15 cellular contexts compared by ENCODE assay signal in genomic region chr19:35162471-35163326, GRCh38. TPM values are rescaled to one million over a fixed set of nuclear protein-coding genes. Genes with fewer than 3 reads are reported as not detected.
A peak's percentile ranks its signal among the peaks of the same experiment; 100 is the strongest.
DNase-seq lines count a peak whose midpoint lies in the region; ATAC-seq and TF ChIP-seq lines count a peak whose summit lies in the region.
"Had no signal": no experiment of that assay in that cellular context is flagged by ENCODE, and none has a peak within 500 bp of the region (broad histone marks: within the 10 kb centered on the region; RNA-seq: fewer than 3 reads in every experiment).

No MANE protein-coding gene starts in this region.

- intact Hi-C loops in activated CD4-positive, alpha-beta memory T cell treated with anti-CD3 and anti-CD28 coated beads for 36 hours (cut with micrococcal nuclease) = no loop called here
- intact Hi-C loops in PC-9 (cut with micrococcal nuclease; ENCODE audit: unreplicated experiment) = no loop called here
- intact Hi-C loops in ascending aorta (cut with DNase I) = no loop called here

- H3K9me2 ChIP-seq in PC-9 (ENCODE audit: insufficient read depth) = no peaks in the 10 kb centered on the region

- H3F3A ChIP-seq in PC-9 (ENCODE audit: insufficient read depth, low read depth) = peaks cover 94% of the 10 kb centered on the region

- peaks cover 61% of the 10 kb centered on the region for H3K4me1 Mint-ChIP-seq in activated CD4-positive, alpha-beta memory T cell treated with anti-CD3 and anti-CD28 coated beads for 36 hours (ENCODE audit: low read depth)
- H3K4me1 Mint-ChIP-seq in activated CD4-positive, alpha-beta memory T cell treated with anti-CD3 and anti-CD28 coated beads, Interleukin-2, amount 10 ng/mL, durations not matched to agents 7 days and 5 days = peaks cover 65% of the 10 kb centered on the region
- H3K4me1 Mint-ChIP-seq in central memory CD8-positive, alpha-beta T cell = peaks cover 32% of the 10 kb centered on the region
- peaks cover 17% of the 10 kb centered on the region for H3K4me1 Mint-ChIP-seq in osteocyte (ENCODE audit: unreplicated experiment)
- H3K4me1 Mint-ChIP-seq in nephron progenitor cell = no peaks in the 10 kb centered on the region

- H3K9me3 Mint-ChIP-seq in activated CD4-positive, alpha-beta memory T cell treated with anti-CD3 and anti-CD28 coated beads for 36 hours = peaks cover 44% of the 10 kb centered on the region
- peaks cover 44% of the 10 kb centered on the region for H3K9me3 Mint-ChIP-seq in activated CD4-positive, alpha-beta memory T cell treated with anti-CD3 and anti-CD28 coated beads, Interleukin-2, amount 10 ng/mL, durations not matched to agents 7 days and 5 days
- H3K9me3 Mint-ChIP-seq in central memory CD8-positive, alpha-beta T cell = no peaks in the 10 kb centered on the region
- H3K9me3 Mint-ChIP-seq in osteocyte (ENCODE audit: unreplicated experiment) (peaks cover 12% of the 10 kb centered on the region), nephron progenitor cell (peaks cover 39% of the 10 kb centered on the region)

- H3K9me3 ChIP-seq in PC-9 (ENCODE audit: insufficient read depth, low read depth) (peaks cover 15% of the 10 kb centered on the region; the same call in 1 of the 2 replicates), ascending aorta (peaks cover 0 to 28% of the 10 kb centered on the region in 2 donors), neuronal stem cell (replicated peaks in 1 of 2; ENCODE audit: control insufficient read depth in 2 of 2, insufficient read depth in 1 of 2, low read depth in 1 of 2, low read length in 2 of 2) (peaks cover 4 to 20% of the 10 kb centered on the region in 2 donors)
- H3K9me3 ChIP-seq: colonic mucosa had no signal

- DNase-seq in activated CD4-positive, alpha-beta memory T cell treated with anti-CD3 and anti-CD28 coated beads for 36 hours = no peak
- no peak for DNase-seq in activated CD4-positive, alpha-beta memory T cell treated with anti-CD3 and anti-CD28 coated beads, Interleukin-2, amount 10 ng/mL, durations not matched to agents 7 days and 5 days
- DNase-seq in PC-9 (peak; percentile 74 to 98), osteocyte (ENCODE audit: extremely low spot score, unreplicated experiment) (no peak), nephron progenitor cell (no peak), ascending aorta (ENCODE audit: low spot score in 2 of 2) (no peak), neuronal stem cell (ENCODE audit: low spot score) (no peak)
- no peak for DNase-seq in central memory CD8-positive, alpha-beta T cell (ENCODE audit: low spot score in 2 of 2)
- DNase-seq: activated T-cell treated with anti-CD3 and anti-CD28 coated beads, Interleukin-2, amount 50 U/mL, for 4 hours; colonic mucosa; MV-4-11; NCI-H526; SHP77 had no signal

- H3K9ac ChIP-seq in neuronal stem cell (ENCODE audit: low read depth, low read length, poor library complexity) = no peak overlapping the region

- H3K23ac ChIP-seq in neuronal stem cell (ENCODE audit: low read depth, low read length, poor library complexity) = no peak overlapping the region

- no peak overlapping the region for H2BK15ac ChIP-seq in neuronal stem cell (ENCODE audit: low read length)

- H3K27me3 ChIP-seq in PC-9 (ENCODE audit: insufficient read depth, low read depth) (no peaks in the 10 kb centered on the region), ascending aorta (no peaks in the 10 kb centered on the region), neuronal stem cell (ENCODE audit: control insufficient read depth in 3 of 3, insufficient read depth in 3 of 3, low read depth in 1 of 3, low read length in 3 of 3) (peaks cover 0 to 7% (median 0%) of the 10 kb centered on the region in 3 experiments)
- H3K27me3 ChIP-seq: colonic mucosa had no signal

- POLR2A ChIA-PET in activated CD4-positive, alpha-beta memory T cell treated with anti-CD3 and anti-CD28 coated beads for 36 hours (lab: Charles Lee) = interaction anchor here (1.1 to 5.2 kb wide), 2 partner anchors 9 to 72 kb away, joined by 3 to 15 read pairs; no protein-coding TSS in a partner anchor
- POLR2A ChIA-PET in activated CD4-positive, alpha-beta memory T cell treated with anti-CD3 and anti-CD28 coated beads, Interleukin-2, amount 10 ng/mL, durations not matched to agents 7 days and 5 days (lab: Charles Lee) = interaction anchor here (0.6 to 10.6 kb wide), 5 partner anchors 8 to 577 kb away, joined by 3 to 106 read pairs (median 3); partner anchors contain the start of gene FXYD5
- POLR2A ChIA-PET in PC-9 (lab: Charles Lee; ENCODE audit: unreplicated experiment) = interaction anchor here (0.7 kb wide), 1 partner anchor 16 kb away, joined by 3 read pairs; no protein-coding TSS in a partner anchor

- H2BK12ac ChIP-seq in neuronal stem cell (ENCODE audit: low read length) = no peak overlapping the region

- H2BK120ac ChIP-seq in neuronal stem cell (ENCODE audit: low read depth, low read length) = no peak overlapping the region

- no peak overlapping the region for H2BK5ac ChIP-seq in neuronal stem cell (ENCODE audit: low read length)

- no peak overlapping the region for H4K8ac ChIP-seq in neuronal stem cell (ENCODE audit: low read depth, low read length)

- no CpG with 5 or more reads among the region's 6 CpGs for WGBS in neuronal stem cell (ENCODE audit: extremely low coverage in 2 of 2, insufficient read length in 2 of 2, insufficient replicate concordance in 1 of 2), 2 donors

- H2AFZ ChIP-seq in PC-9 = no peak overlapping the region
- no peak overlapping the region for H2AFZ ChIP-seq in neuronal stem cell (ENCODE audit: low read length)

- H3K4me3 ChIP-seq in PC-9 (peak overlapping the region; percentile 37; the same call in 1 of the 2 replicates), ascending aorta (no peak overlapping the region), neuronal stem cell (ENCODE audit: low read length in 2 of 2) (no peak overlapping the region)
- H3K4me3 ChIP-seq: colonic mucosa had no signal

- H2AK5ac ChIP-seq in neuronal stem cell (ENCODE audit: low read depth, low read length) = no peak overlapping the region

- H3K36me3 ChIP-seq in PC-9 (ENCODE audit: low read depth) = peaks cover 83% of the 10 kb centered on the region
- peaks cover 46 to 83% of the 10 kb centered on the region in 2 donors for H3K36me3 ChIP-seq in ascending aorta
- peaks cover 0 to 3% of the 10 kb centered on the region in 2 donors for H3K36me3 ChIP-seq in neuronal stem cell (replicated peaks in 1 of 2; ENCODE audit: control insufficient read depth in 2 of 2, insufficient read depth in 2 of 2, low read length in 2 of 2)
- H3K36me3 ChIP-seq: colonic mucosa had no signal

- H3K18ac ChIP-seq in neuronal stem cell (ENCODE audit: low read length) = no peak overlapping the region

- H4K91ac ChIP-seq in neuronal stem cell (ENCODE audit: low read depth, low read length, poor library complexity) = no peak overlapping the region

- H3K4me2 ChIP-seq in PC-9 (peak overlapping the region; percentile 72), neuronal stem cell (ENCODE audit: insufficient read depth, low read length, poor library complexity, severe bottlenecking) (no peak overlapping the region)

- CTCF ChIA-PET in activated CD4-positive, alpha-beta memory T cell treated with anti-CD3 and anti-CD28 coated beads for 36 hours (lab: Charles Lee) = interaction anchor here (2.0 to 2.4 kb wide), 3 partner anchors 9 to 96 kb away, joined by 4 to 8 read pairs (median 6); partner anchors contain the start of gene FXYD5
- CTCF ChIA-PET in activated CD4-positive, alpha-beta memory T cell treated with anti-CD3 and anti-CD28 coated beads, Interleukin-2, amount 10 ng/mL, durations not matched to agents 7 days and 5 days (lab: Charles Lee) = interaction anchor here (0.8 to 1.8 kb wide), 3 partner anchors 9 to 21 kb away, joined by 3 to 6 read pairs (median 3); partner anchors contain the start of gene FXYD5
- CTCF ChIA-PET in PC-9 (lab: Charles Lee) = interaction anchor here (0.6 kb wide), 1 partner anchor 342 kb away, joined by 3 read pairs; no protein-coding TSS in a partner anchor

- no peaks in the 10 kb centered on the region for H4K20me1 ChIP-seq in PC-9 (ENCODE audit: insufficient read depth)

- H3K27ac ChIP-seq in PC-9 = peak overlapping the region; percentile 97
- no peak overlapping the region for H3K27ac ChIP-seq in ascending aorta
- no peak overlapping the region for H3K27ac ChIP-seq in neuronal stem cell (replicated peaks; ENCODE audit: low read length)
- H3K27ac ChIP-seq: colonic mucosa, VCaP had no signal

- H3K4ac ChIP-seq in neuronal stem cell (ENCODE audit: low read length) = no peak overlapping the region

- peak overlapping the region; percentile 67 for H3K27ac Mint-ChIP-seq in activated CD4-positive, alpha-beta memory T cell treated with anti-CD3 and anti-CD28 coated beads for 36 hours
- no peak overlapping the region for H3K27ac Mint-ChIP-seq in activated CD4-positive, alpha-beta memory T cell treated with anti-CD3 and anti-CD28 coated beads, Interleukin-2, amount 10 ng/mL, durations not matched to agents 7 days and 5 days
- H3K27ac Mint-ChIP-seq in central memory CD8-positive, alpha-beta T cell (ENCODE audit: low read depth) = peak overlapping the region; percentile 25
- H3K27ac Mint-ChIP-seq in osteocyte (ENCODE audit: unreplicated experiment) (peak overlapping the region; percentile 85), nephron progenitor cell (no peak overlapping the region)

- H3K4me3 Mint-ChIP-seq in activated CD4-positive, alpha-beta memory T cell treated with anti-CD3 and anti-CD28 coated beads for 36 hours = no peak overlapping the region
- H3K4me3 Mint-ChIP-seq in activated CD4-positive, alpha-beta memory T cell treated with anti-CD3 and anti-CD28 coated beads, Interleukin-2, amount 10 ng/mL, durations not matched to agents 7 days and 5 days = no peak overlapping the region
- no peak overlapping the region for H3K4me3 Mint-ChIP-seq in central memory CD8-positive, alpha-beta T cell
- H3K4me3 Mint-ChIP-seq in osteocyte (ENCODE audit: unreplicated experiment) (no peak overlapping the region), nephron progenitor cell (no peak overlapping the region)
- H3K4me3 Mint-ChIP-seq: activated T-cell treated with anti-CD3 and anti-CD28 coated beads, Interleukin-2, amount 50 U/mL, for 4 hours had no signal

- H3K14ac ChIP-seq in neuronal stem cell (ENCODE audit: low read length) = no peak overlapping the region

- peaks cover 44% of the 10 kb centered on the region for H3K79me2 ChIP-seq in PC-9 (ENCODE audit: low read depth)

- ATAC-seq in central memory CD8-positive, alpha-beta T cell (replicated peaks; ENCODE audit: extremely low read depth, poor library complexity, severe bottlenecking) = no peak
- ATAC-seq: activated T-cell treated with anti-CD3 and anti-CD28 coated beads, Interleukin-2, amount 50 U/mL, for 4 hours had no signal

- no peaks in the 10 kb centered on the region for H3K27me3 Mint-ChIP-seq in activated CD4-positive, alpha-beta memory T cell treated with anti-CD3 and anti-CD28 coated beads for 36 hours
- H3K27me3 Mint-ChIP-seq in activated CD4-positive, alpha-beta memory T cell treated with anti-CD3 and anti-CD28 coated beads, Interleukin-2, amount 10 ng/mL, durations not matched to agents 7 days and 5 days = no peaks in the 10 kb centered on the region
- H3K27me3 Mint-ChIP-seq in central memory CD8-positive, alpha-beta T cell = no peaks in the 10 kb centered on the region
- H3K27me3 Mint-ChIP-seq in osteocyte (ENCODE audit: unreplicated experiment) (no peaks in the 10 kb centered on the region), nephron progenitor cell (ENCODE audit: low read depth, poor library complexity) (peaks cover 7% of the 10 kb centered on the region)

- BruUV-seq in PC-9 (replicated peaks; lab: Mats Ljungman, UMichigan) = no TSS peak

- H3K36me3 Mint-ChIP-seq in activated CD4-positive, alpha-beta memory T cell treated with anti-CD3 and anti-CD28 coated beads for 36 hours = peaks cover 97% of the 10 kb centered on the region
- peaks cover 100% of the 10 kb centered on the region for H3K36me3 Mint-ChIP-seq in activated CD4-positive, alpha-beta memory T cell treated with anti-CD3 and anti-CD28 coated beads, Interleukin-2, amount 10 ng/mL, durations not matched to agents 7 days and 5 days (ENCODE audit: low read depth)
- H3K36me3 Mint-ChIP-seq in central memory CD8-positive, alpha-beta T cell (ENCODE audit: insufficient read depth) = peaks cover 83% of the 10 kb centered on the region
- H3K36me3 Mint-ChIP-seq in osteocyte (ENCODE audit: unreplicated experiment) (peaks cover 42% of the 10 kb centered on the region), nephron progenitor cell (ENCODE audit: low read depth) (peaks cover 74% of the 10 kb centered on the region)

- peaks cover 71% of the 10 kb centered on the region for H3K4me1 ChIP-seq in PC-9 (replicated peaks; ENCODE audit: insufficient read depth)
- H3K4me1 ChIP-seq in ascending aorta = no peaks in the 10 kb centered on the region
- H3K4me1 ChIP-seq in neuronal stem cell (ENCODE audit: control insufficient read depth in 2 of 2, insufficient read depth in 1 of 2, low read depth in 1 of 2, low read length in 2 of 2) = peaks cover 0 to 5% of the 10 kb centered on the region in 2 donors
- H3K4me1 ChIP-seq: colonic mucosa had no signal

- TF ChIP-seq CTCF in PC-9 (conservative IDR thresholded peaks at IDR 0.05) (no peak), osteocyte (IDR thresholded peaks at IDR 0.05) (no peak), nephron progenitor cell (IDR thresholded peaks at IDR 0.05) (no peak), ascending aorta (IDR thresholded peaks at IDR 0.05) (no peak)

- H3K79me1 ChIP-seq in neuronal stem cell (ENCODE audit: low read depth, low read length) = no peaks in the 10 kb centered on the region

RNA-seq across cellular contexts. Expression of gene FXYD5, which starts 8.2 kb away (rescaled TPM):
- total RNA-seq in activated CD4-positive, alpha-beta memory T cell treated with anti-CD3 and anti-CD28 coated beads for 36 hours = 100 to 1,000 TPM; 334 to 360 TPM
- 100 to 1,000 TPM; 588 to 589 TPM for total RNA-seq in activated CD4-positive, alpha-beta memory T cell treated with anti-CD3 and anti-CD28 coated beads, Interleukin-2, amount 10 ng/mL, durations not matched to agents 7 days and 5 days
- total RNA-seq in PC-9 (2021) (137 and 181 TPM in 2 replicates), osteocyte (81.0 and 86.6 TPM in 2 replicates), ascending aorta (138 TPM)
- 47.1 TPM for polyA plus RNA-seq in neuronal stem cell (2013, experiment 1 of 2)
- polyA plus RNA-seq in neuronal stem cell (2013, experiment 2 of 2) = 45.6 TPM

RNA-seq across cellular contexts. Expression of gene FXYD7, which starts 19.6 kb away (rescaled TPM):
- under 1 TPM; 0.77 to 0.93 TPM for total RNA-seq in activated CD4-positive, alpha-beta memory T cell treated with anti-CD3 and anti-CD28 coated beads for 36 hours
- total RNA-seq in activated CD4-positive, alpha-beta memory T cell treated with anti-CD3 and anti-CD28 coated beads, Interleukin-2, amount 10 ng/mL, durations not matched to agents 7 days and 5 days = 1 to 10 TPM; 8.3 to 8.8 TPM
- total RNA-seq in PC-9 (2021) (not detected in 2 replicates), osteocyte (0.50 TPM in 1 of 2 replicates, not detected in the other), ascending aorta (not detected)
- 2.3 TPM for polyA plus RNA-seq in neuronal stem cell (2013, experiment 1 of 2)
- 2.6 TPM for polyA plus RNA-seq in neuronal stem cell (2013, experiment 2 of 2)

RNA-seq across cellular contexts. Expression of gene FXYD1, which starts 24.1 kb away (rescaled TPM):
- 1 to 10 TPM; 2.3 to 2.8 TPM for total RNA-seq in activated CD4-positive, alpha-beta memory T cell treated with anti-CD3 and anti-CD28 coated beads for 36 hours
- 1 to 10 TPM; 3.3 to 3.6 TPM for total RNA-seq in activated CD4-positive, alpha-beta memory T cell treated with anti-CD3 and anti-CD28 coated beads, Interleukin-2, amount 10 ng/mL, durations not matched to agents 7 days and 5 days
- total RNA-seq in PC-9 (2021) = not detected in 2 replicates
- 0.86 TPM in 1 of 2 replicates, not detected in the other for total RNA-seq in osteocyte
- total RNA-seq in ascending aorta = 34.8 TPM
- polyA plus RNA-seq in neuronal stem cell (2013, experiment 1 of 2) = 0.85 TPM
- 1.2 TPM for polyA plus RNA-seq in neuronal stem cell (2013, experiment 2 of 2)
- total RNA-seq: A673 had no signal

RNA-seq across cellular contexts. Expression of gene LGI4, which starts 27.8 kb away (rescaled TPM):
- under 1 TPM; 0.50 to 0.51 TPM for total RNA-seq in activated CD4-positive, alpha-beta memory T cell treated with anti-CD3 and anti-CD28 coated beads for 36 hours
- under 1 TPM; 0.55 to 0.68 TPM for total RNA-seq in activated CD4-positive, alpha-beta memory T cell treated with anti-CD3 and anti-CD28 coated beads, Interleukin-2, amount 10 ng/mL, durations not matched to agents 7 days and 5 days
- total RNA-seq in PC-9 (2021) (1.2 and 1.3 TPM in 2 replicates), osteocyte (0.32 and 0.34 TPM in 2 replicates), ascending aorta (59.3 TPM)
- 2.0 TPM for polyA plus RNA-seq in neuronal stem cell (2013, experiment 1 of 2)
- polyA plus RNA-seq in neuronal stem cell (2013, experiment 2 of 2) = 1.8 TPM
- total RNA-seq: A673 had no signal

RNA-seq across cellular contexts. Expression of gene FXYD3, which starts 47.1 kb away (rescaled TPM):
- total RNA-seq in activated CD4-positive, alpha-beta memory T cell treated with anti-CD3 and anti-CD28 coated beads for 36 hours = not detected
- not detected for total RNA-seq in activated CD4-positive, alpha-beta memory T cell treated with anti-CD3 and anti-CD28 coated beads, Interleukin-2, amount 10 ng/mL, durations not matched to agents 7 days and 5 days
- 240 and 287 TPM in 2 replicates for total RNA-seq in PC-9 (2021)
- not detected in 2 replicates for total RNA-seq in osteocyte
- not detected for total RNA-seq in ascending aorta
- 0.07 TPM for polyA plus RNA-seq in neuronal stem cell (2013, experiment 1 of 2)
- polyA plus RNA-seq in neuronal stem cell (2013, experiment 2 of 2) = 0.12 TPM
- total RNA-seq: A673 had no signal

Comparison
In these comparisons a context has a peak if more than half of its experiments do, and no peak if none do; other contexts are left out.
1. H3K27ac Mint-ChIP-seq: peak in activated CD4-positive, alpha-beta memory T cell treated with anti-CD3 and anti-CD28 coated beads for 36 hours (single experiment), central memory CD8-positive, alpha-beta T cell (single experiment) and osteocyte (single experiment); none in activated CD4-positive, alpha-beta memory T cell treated with anti-CD3 and anti-CD28 coated beads, Interleukin-2, amount 10 ng/mL, durations not matched to agents 7 days and 5 days (single experiment) and nephron progenitor cell (single experiment).
2. DNase-seq: peak in PC-9 (2 of 2); none in activated CD4-positive, alpha-beta memory T cell treated with anti-CD3 and anti-CD28 coated beads for 36 hours (single experiment), activated CD4-positive, alpha-beta memory T cell treated with anti-CD3 and anti-CD28 coated beads, Interleukin-2, amount 10 ng/mL, durations not matched to agents 7 days and 5 days (single experiment), central memory CD8-positive, alpha-beta T cell (0 of 2), osteocyte (single experiment), nephron progenitor cell (single experiment), ascending aorta (0 of 2) and neuronal stem cell (single experiment).